ENCODE assay signal across 11 cellular contexts in genomic region chr10:86953747-86954680, GRCh38. TPM values are rescaled to one million over a fixed set of nuclear protein-coding genes. Genes with fewer than 3 reads are reported as not detected.
DNase-seq lines count a peak whose midpoint lies in the region; ATAC-seq, FAIRE-seq and TF ChIP-seq lines count a peak whose summit lies in the region.
"Had no signal": no experiment of that assay in that cellular context is flagged by ENCODE, and none has a peak within 500 bp of the region (broad histone marks: within the 10 kb centered on the region; RNA-seq: fewer than 3 reads in every experiment).

No MANE protein-coding gene starts in this region.

- 65 to 69% methylated on average over 5 to 7 of the region's 15 CpGs for WGBS in esophagus squamous epithelium, 2 donors
- WGBS in testis, 2 donors = 37 to 58% methylated on average over 10 to 15 of the region's 15 CpGs

- peak overlapping the region; percentile 66 to 86 (median 78) for H3K27ac ChIP-seq in esophagus squamous epithelium
- H3K27ac ChIP-seq in testis = peak overlapping the region; percentile 87

- FAIRE-seq in D721Med (lab: Jason Lieb, UNC) = no peak

- peaks cover 12 to 78% (median 33%) of the 10 kb centered on the region in 3 donors for H3K4me1 ChIP-seq in esophagus squamous epithelium
- H3K4me1 ChIP-seq in testis = peaks cover 49% of the 10 kb centered on the region

- DNase-seq in NCI-H82 treated with DMSO at 0.1 percent for 48 hours (lab: John Stamatoyannopoulos, UW; ENCODE audit: unreplicated experiment) = peak; percentile 53
- no peak for DNase-seq in esophagus squamous epithelium (lab: John Stamatoyannopoulos, UW)
- DNase-seq in lung microvascular endothelial cell (ENCODE audit: low read depth in 2 of 2) = peak; percentile 82 to 84
- peak; percentile 84 for DNase-seq in testis
- DNase-seq in HuH-7 (ENCODE audit: low spot score) = no peak
- no peak for DNase-seq in HuH-7.5 (ENCODE audit: low spot score)
- no peak for DNase-seq in D721Med (ENCODE audit: insufficient read length, low spot score)
- DNase-seq: GF-D8; stimulated activated naive B cell treated with anti-CD40 and anti-IgM and Interleukin-4, amounts not matched to agents 10 μg/mL and 1 μg/mL and 100 μg/mL, for 72 hours had no signal

- no peak for TF ChIP-seq POLR2A in esophagus squamous epithelium (IDR thresholded peaks at IDR 0.05)
- no peak for TF ChIP-seq POLR2A in testis (IDR thresholded peaks at IDR 0.05)

- H3K27me3 ChIP-seq in esophagus squamous epithelium = no peaks in the 10 kb centered on the region
- no peaks in the 10 kb centered on the region for H3K27me3 ChIP-seq in testis

- no peaks in the 10 kb centered on the region for H3K36me3 ChIP-seq in esophagus squamous epithelium
- H3K36me3 ChIP-seq in testis (ENCODE audit: low read depth, missing control alignments) = no peaks in the 10 kb centered on the region

- ATAC-seq in GM21447 (IDR thresholded peaks at IDR 0.05; ENCODE audit: unreplicated experiment) = no peak

- H3K4me3 ChIP-seq in esophagus squamous epithelium = peak overlapping the region in 3 of 4 donors; percentile 31 to 54 (median 41)
- H3K4me3 ChIP-seq in testis = no peak overlapping the region

- TF ChIP-seq CTCF in esophagus squamous epithelium (IDR thresholded peaks at IDR 0.05) (no peak), testis (IDR thresholded peaks at IDR 0.05) (no peak), D721Med (IDR thresholded peaks at IDR 0.05; ENCODE audit: insufficient read depth, missing control alignments) (no peak)

- intact Hi-C loops in esophagus squamous epithelium (cut with DNase I) = no loop called here
- intact Hi-C loops in testis (cut with DNase I; ENCODE audit: low total_unique reads) = no loop called here

- H3K9me3 ChIP-seq in esophagus squamous epithelium (peaks cover 0 to 9% (median 0%) of the 10 kb centered on the region in 3 donors), testis (no peaks in the 10 kb centered on the region)

RNA-seq across cellular contexts. Expression of gene MMRN2, which starts 3.4 kb away (rescaled TPM):
- total RNA-seq in esophagus squamous epithelium (10 to 100 TPM in 2 of 4 donors, 1 to 10 TPM in 2; 3.4 to 18.1 (median 11.0) TPM), lung microvascular endothelial cell (14.9 and 96.3 TPM in 2 replicates), testis (10 to 100 TPM; 14.9 to 19.1 TPM)
- 21.2 TPM for polyA plus RNA-seq in testis (ENCODE audit: insufficient read depth, low read depth, low replicate concordance)

RNA-seq across cellular contexts. Expression of gene SNCG, which starts 4.4 kb away (rescaled TPM):
- total RNA-seq in esophagus squamous epithelium = 10 to 100 TPM in 2 of 4 donors, 1 to 10 TPM in 2; 5.3 to 32.4 (median 11.4) TPM
- total RNA-seq in lung microvascular endothelial cell = 46.2 and 112 TPM in 2 replicates
- total RNA-seq in testis = 1 to 10 TPM; 8.3 to 8.9 TPM
- 30.3 TPM for polyA plus RNA-seq in testis (ENCODE audit: insufficient read depth, low read depth, low replicate concordance)

RNA-seq across cellular contexts. Expression of gene ADIRF, which starts 14.3 kb away (rescaled TPM):
- total RNA-seq in esophagus squamous epithelium = 10 to 100 TPM; 23.8 to 74.4 (median 47.4) TPM
- 10.1 and 37.7 TPM in 2 replicates for total RNA-seq in lung microvascular endothelial cell
- total RNA-seq in testis = 10 to 100 TPM; 21.4 to 35.0 TPM
- polyA plus RNA-seq in testis (ENCODE audit: insufficient read depth, low read depth, low replicate concordance) = 85.6 TPM
- total RNA-seq: H4 had no signal

Comparison
In these comparisons a context has a peak if more than half of its experiments do, and no peak if none do; other contexts are left out.
1. DNase-seq: peak in NCI-H82 treated with DMSO at 0.1 percent for 48 hours (single experiment), lung microvascular endothelial cell (2 of 2) and testis (single experiment); none in esophagus squamous epithelium (single experiment), HuH-7 (single experiment), HuH-7.5 (single experiment) and D721Med (single experiment).
2. H3K4me3 ChIP-seq: peak in esophagus squamous epithelium (3 of 4); none in testis (0 of 2).